ENCODE assay signal across 29 cellular contexts in genomic region chr3:74106882-74107281, GRCh38.
"Had no signal": no experiment of that assay in that cellular context is flagged by ENCODE, and none has a peak within 500 bp of the region (broad histone marks: within the 10 kb centered on the region; RNA-seq: fewer than 3 reads in every experiment).

No MANE protein-coding gene starts in this region.

- H3K27ac Mint-ChIP-seq: activated CD4-positive, alpha-beta memory T cell treated with anti-CD3 and anti-CD28 coated beads for 36 hours; activated CD4-positive, alpha-beta T cell treated with anti-CD3 and anti-CD28 coated beads for 36 hours; activated CD4-positive, alpha-beta T cell treated with anti-CD3 and anti-CD28 coated beads, Interleukin-2, amount 10 ng/mL, durations not matched to agents 24 days and 14 days; activated CD8-positive, alpha-beta T cell treated with anti-CD3 and anti-CD28 coated beads, Interleukin-2, amount 10 ng/mL, durations not matched to agents 7 days and 5 days; activated naive CD4-positive, alpha-beta T cell treated with anti-CD3 and anti-CD28 coated beads for 36 hours; activated naive CD4-positive, alpha-beta T cell treated with anti-CD3 and anti-CD28 coated beads, Interleukin-2, amount 50 U/mL, for 24 hours; activated naive CD8-positive, alpha-beta T cell treated with anti-CD3 and anti-CD28 coated beads for 36 hours; activated naive CD8-positive, alpha-beta T cell treated with anti-CD3 and anti-CD28 coated beads, Interleukin-2, amount 50 U/mL, for 24 hours; activated T-helper 1 cell treated with anti-CD3 and anti-CD28 coated beads, Interleukin-12 subunit alpha, Interleukin-12 subunit beta, Interleukin-2, Interleukin-4 antibody, amounts not matched to agents 30 ng/mL and 10 ng/mL and 1 ng/mL, durations not matched to agents 14 hours and 24 hours and 36 hours; activated T-helper 2 cell treated with anti-CD3 and anti-CD28 coated beads, Interferon-gamma antibody, Interleukin-2, Interleukin-4, amounts not matched to agents 10 μg/mL and 5 μg/mL and 100 μg/mL, durations not matched to agents 14 hours and 24 hours and 36 hours had no signal

- H3K27me3 Mint-ChIP-seq: activated CD4-positive, alpha-beta memory T cell treated with anti-CD3 and anti-CD28 coated beads for 36 hours; activated CD4-positive, alpha-beta T cell treated with anti-CD3 and anti-CD28 coated beads for 36 hours; activated CD4-positive, alpha-beta T cell treated with anti-CD3 and anti-CD28 coated beads, Interleukin-2, amount 10 ng/mL, durations not matched to agents 24 days and 14 days; activated naive CD4-positive, alpha-beta T cell treated with anti-CD3 and anti-CD28 coated beads, Interleukin-2, amount 50 U/mL, for 24 hours; activated naive CD8-positive, alpha-beta T cell treated with anti-CD3 and anti-CD28 coated beads for 36 hours; activated naive CD8-positive, alpha-beta T cell treated with anti-CD3 and anti-CD28 coated beads, Interleukin-2, amount 50 U/mL, for 24 hours had no signal

- DNase-seq: activated CD4-positive, alpha-beta memory T cell treated with anti-CD3 and anti-CD28 coated beads for 36 hours; activated CD4-positive, alpha-beta T cell treated with anti-CD3 and anti-CD28 coated beads for 36 hours; activated CD4-positive, alpha-beta T cell treated with anti-CD3 and anti-CD28 coated beads, Interleukin-2, amount 10 ng/mL, durations not matched to agents 24 days and 14 days; activated CD4-positive, CD25-positive, alpha-beta regulatory T cell; activated CD4-positive, CD25-positive, alpha-beta regulatory T cell treated with anti-CD3 and anti-CD28 coated beads, Interleukin-2, amount 50 U/mL, for 72 hours; activated CD8-positive, alpha-beta memory T cell treated with anti-CD3 and anti-CD28 coated beads, Interleukin-2, amount 50 U/mL, for 48 hours; activated CD8-positive, alpha-beta T cell treated with anti-CD3 and anti-CD28 coated beads, Interleukin-2, amount 10 ng/mL, durations not matched to agents 7 days and 5 days; activated effector memory CD4-positive, alpha-beta T cell treated with anti-CD3 and anti-CD28 coated beads, Interleukin-2, amount 50 U/mL, for 16 hours; activated naive CD4-positive, alpha-beta T cell treated with anti-CD3 and anti-CD28 coated beads for 36 hours; activated naive CD8-positive, alpha-beta T cell treated with anti-CD3 and anti-CD28 coated beads for 36 hours; activated naive CD8-positive, alpha-beta T cell treated with anti-CD3 and anti-CD28 coated beads, Interleukin-2, amount 50 U/mL, for 24 hours; activated T-cell treated with anti-CD3 and anti-CD28 coated beads for 4 hours; activated T-cell treated with anti-CD3 and anti-CD28 coated beads, Interleukin-2, amount 50 U/mL, for 4 hours; adrenal gland; amygdala; aorta; body of pancreas; caudate nucleus; colonic mucosa; effector CD8-positive, alpha-beta T cell; esophagus squamous epithelium; foreskin melanocyte; heart right ventricle; T-helper 2 cell had no signal

- ATAC-seq: activated CD4-positive, alpha-beta T cell treated with anti-CD3 and anti-CD28 coated beads for 36 hours; activated CD8-positive, alpha-beta T cell treated with anti-CD3 and anti-CD28 coated beads, Interleukin-2, amount 10 ng/mL, durations not matched to agents 7 days and 5 days; activated naive CD8-positive, alpha-beta T cell treated with anti-CD3 and anti-CD28 coated beads, Interleukin-2, amount 50 U/mL, for 24 hours; activated T-cell treated with anti-CD3 and anti-CD28 coated beads, Interleukin-2, amount 50 U/mL, for 4 hours; body of pancreas; gastroesophageal sphincter; heart right ventricle had no signal

- H3K36me3 Mint-ChIP-seq: activated CD4-positive, alpha-beta memory T cell treated with anti-CD3 and anti-CD28 coated beads for 36 hours; activated naive CD4-positive, alpha-beta T cell treated with anti-CD3 and anti-CD28 coated beads, Interleukin-2, amount 50 U/mL, for 24 hours; activated naive CD8-positive, alpha-beta T cell treated with anti-CD3 and anti-CD28 coated beads for 36 hours had no signal

- H3K4me3 Mint-ChIP-seq: activated CD4-positive, alpha-beta memory T cell treated with anti-CD3 and anti-CD28 coated beads for 36 hours; activated CD4-positive, alpha-beta T cell treated with anti-CD3 and anti-CD28 coated beads for 36 hours; activated CD4-positive, alpha-beta T cell treated with anti-CD3 and anti-CD28 coated beads, Interleukin-2, amount 10 ng/mL, durations not matched to agents 24 days and 14 days; activated CD8-positive, alpha-beta T cell treated with anti-CD3 and anti-CD28 coated beads, Interleukin-2, amount 10 ng/mL, durations not matched to agents 7 days and 5 days; activated naive CD4-positive, alpha-beta T cell treated with anti-CD3 and anti-CD28 coated beads for 36 hours; activated naive CD4-positive, alpha-beta T cell treated with anti-CD3 and anti-CD28 coated beads, Interleukin-2, amount 50 U/mL, for 24 hours; activated naive CD8-positive, alpha-beta T cell treated with anti-CD3 and anti-CD28 coated beads for 36 hours; activated naive CD8-positive, alpha-beta T cell treated with anti-CD3 and anti-CD28 coated beads, Interleukin-2, amount 50 U/mL, for 24 hours; activated T-cell treated with anti-CD3 and anti-CD28 coated beads, Interleukin-2, amount 50 U/mL, for 4 hours; activated T-helper 1 cell treated with anti-CD3 and anti-CD28 coated beads, Interleukin-12 subunit alpha, Interleukin-12 subunit beta, Interleukin-2, Interleukin-4 antibody, amounts not matched to agents 30 ng/mL and 10 ng/mL and 1 ng/mL, durations not matched to agents 14 hours and 24 hours and 36 hours had no signal

- H3K27me3 ChIP-seq: adrenal gland, colonic mucosa, esophagus squamous epithelium, gastroesophageal sphincter had no signal

- H3K4me1 ChIP-seq: adrenal gland, body of pancreas, colonic mucosa, esophagus squamous epithelium, gastroesophageal sphincter, heart right ventricle had no signal

- H3K4me1 Mint-ChIP-seq: activated CD4-positive, alpha-beta T cell treated with anti-CD3 and anti-CD28 coated beads for 36 hours; activated CD4-positive, alpha-beta T cell treated with anti-CD3 and anti-CD28 coated beads, Interleukin-2, amount 10 ng/mL, durations not matched to agents 24 days and 14 days; activated naive CD4-positive, alpha-beta T cell treated with anti-CD3 and anti-CD28 coated beads, Interleukin-2, amount 50 U/mL, for 24 hours; activated naive CD8-positive, alpha-beta T cell treated with anti-CD3 and anti-CD28 coated beads for 36 hours; activated naive CD8-positive, alpha-beta T cell treated with anti-CD3 and anti-CD28 coated beads, Interleukin-2, amount 50 U/mL, for 24 hours had no signal

- H3K27ac ChIP-seq: adrenal gland, body of pancreas, colonic mucosa, epithelial cell of prostate, esophagus squamous epithelium, gastroesophageal sphincter, heart right ventricle had no signal

- H3K9me3 ChIP-seq: adrenal gland, body of pancreas, colonic mucosa, esophagus squamous epithelium, gastroesophageal sphincter, heart right ventricle had no signal

- H3K36me3 ChIP-seq: adrenal gland, colonic mucosa, esophagus squamous epithelium, gastroesophageal sphincter, heart right ventricle had no signal

- H3K9me3 Mint-ChIP-seq: activated CD4-positive, alpha-beta memory T cell treated with anti-CD3 and anti-CD28 coated beads for 36 hours; activated CD4-positive, alpha-beta T cell treated with anti-CD3 and anti-CD28 coated beads, Interleukin-2, amount 10 ng/mL, durations not matched to agents 24 days and 14 days; activated naive CD4-positive, alpha-beta T cell treated with anti-CD3 and anti-CD28 coated beads, Interleukin-2, amount 50 U/mL, for 24 hours; activated naive CD8-positive, alpha-beta T cell treated with anti-CD3 and anti-CD28 coated beads for 36 hours; activated naive CD8-positive, alpha-beta T cell treated with anti-CD3 and anti-CD28 coated beads, Interleukin-2, amount 50 U/mL, for 24 hours; activated T-helper 1 cell treated with anti-CD3 and anti-CD28 coated beads, Interleukin-12 subunit alpha, Interleukin-12 subunit beta, Interleukin-2, Interleukin-4 antibody, amounts not matched to agents 30 ng/mL and 10 ng/mL and 1 ng/mL, durations not matched to agents 14 hours and 24 hours and 36 hours had no signal

- H3K4me3 ChIP-seq: adrenal gland, body of pancreas, colonic mucosa, esophagus squamous epithelium, gastroesophageal sphincter, heart right ventricle had no signal
